In the genomic region with DNA sequence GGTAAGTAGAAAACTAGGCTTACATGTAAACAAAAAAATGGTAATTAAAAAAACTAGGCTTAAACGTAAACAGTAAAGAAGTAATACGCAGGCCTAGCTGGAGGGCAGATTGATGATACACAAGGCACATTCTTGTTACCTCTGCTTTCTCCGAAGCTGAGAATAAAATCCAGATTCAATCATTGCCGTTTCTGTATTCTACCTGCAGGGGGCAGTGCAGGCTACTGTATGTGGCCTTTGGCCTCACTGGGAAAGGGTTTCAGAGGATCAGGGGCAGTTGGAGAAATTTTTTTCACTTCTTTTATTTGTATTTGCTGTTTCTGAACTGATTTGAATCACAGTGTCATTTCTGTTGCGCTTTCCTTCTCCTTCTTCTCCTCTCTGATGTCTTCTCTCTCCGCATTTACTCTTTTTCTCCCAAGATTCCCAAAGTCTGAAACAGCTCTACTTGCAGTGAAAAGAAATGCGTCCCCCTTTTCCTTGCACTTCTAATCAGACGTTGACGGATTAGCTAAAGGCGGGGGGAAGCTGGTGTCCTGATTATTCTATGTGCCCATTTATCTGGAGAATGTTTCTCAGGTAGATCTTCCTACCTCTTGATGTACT, we compare ENCODE assay signal across 8 cellular contexts.
DNase-seq lines count a peak whose midpoint lies in the region; ATAC-seq and TF ChIP-seq lines count a peak whose summit lies in the region.

No MANE protein-coding gene starts in this region.

- peak; percentile 75 for TF ChIP-seq CTCF in GM20000 (IDR thresholded peaks at IDR 0.05; ENCODE audit: extremely low read depth, missing control alignments)
- TF ChIP-seq CTCF in breast epithelium (IDR thresholded peaks at IDR 0.05): peak; percentile 76 to 84 (median 82)

- peak; percentile 78 for ATAC-seq in left colon
- no peak for ATAC-seq in HG02763 (IDR thresholded peaks at IDR 0.05; ENCODE audit: unreplicated experiment)

- no peak overlapping the region for H3K27ac ChIP-seq in breast epithelium

- H3K4me1 ChIP-seq in breast epithelium: no peaks in the 10 kb centered on the region

- DNase-seq in Ammon's horn (ENCODE audit: low spot score) (peak; percentile 25), GM20000 (ENCODE audit: low spot score) (peak; percentile 29), NCI-H1417 (lab: John Stamatoyannopoulos, UW) (peak; percentile 59 to 94 (median 74)), UCSD-AML1 (lab: John Stamatoyannopoulos, UW; ENCODE audit: unreplicated experiment) (peak; percentile 43), breast epithelium (ENCODE audit: low spot score in 2 of 2) (no peak), left colon (peak in 1 of 2 donors; percentile 62)
- peak; percentile 18 for DNase-seq in stimulated activated CD8-positive, alpha-beta memory T cell treated with anti-CD3 and anti-CD28 coated beads, Interleukin-12 subunit alpha, Interleukin-12 subunit beta, amount 100 ng/mL, for 1 hour (ENCODE audit: low read depth)

- no peaks in the 10 kb centered on the region for H3K27me3 ChIP-seq in breast epithelium

- intact Hi-C loops in breast epithelium (cut with DNase I; ENCODE audit: low total_unique reads) (no loop called here), left colon (cut with DNase I, micrococcal nuclease) (loop anchor here in 1 of 2 donors (2.0 kb wide), 1 partner anchor 158 kb away; no protein-coding TSS in a partner anchor)

- H3K4me3 ChIP-seq in breast epithelium: no peak overlapping the region

- TF ChIP-seq POLR2A in breast epithelium (IDR thresholded peaks at IDR 0.05): no peak

- H3K36me3 ChIP-seq in breast epithelium: no peaks in the 10 kb centered on the region

- H3K9me3 ChIP-seq in breast epithelium: no peaks in the 10 kb centered on the region

Comparison
In these comparisons a context has a peak if more than half of its experiments do, and no peak if none do; other contexts are left out.
1. DNase-seq: peak in Ammon's horn (single experiment), GM20000 (single experiment), NCI-H1417 (3 of 3), UCSD-AML1 (single experiment) and stimulated activated CD8-positive, alpha-beta memory T cell treated with anti-CD3 and anti-CD28 coated beads, Interleukin-12 subunit alpha, Interleukin-12 subunit beta, amount 100 ng/mL, for 1 hour (single experiment); none in breast epithelium (0 of 2).